Comparison of ENCODE assay signal across 1 cellular context in genomic region chr6:80163754-80164187, GRCh38.
TF ChIP-seq lines count a peak whose summit lies in the region.

No MANE protein-coding gene starts in this region.

TF ChIP-seq in H1, 55 proteins besides CTCF, POLR2A, EP300 and RAD21 (continued from another document):
- TF ChIP-seq EZH2 (IDR thresholded peaks at IDR 0.05; ENCODE audit: low read depth, low read length, severe bottlenecking) = no peak
- TF ChIP-seq PHF8 (conservative IDR thresholded peaks at IDR 0.05; ENCODE audit: low read depth, low read length) = no peak
- TF ChIP-seq ASH2L (IDR thresholded peaks at IDR 0.05; ENCODE audit: low read length) = no peak
- TF ChIP-seq CREB1 (IDR thresholded peaks at IDR 0.05) = no peak
- no peak for TF ChIP-seq EGR1 (IDR thresholded peaks at IDR 0.05; ENCODE audit: borderline replicate concordance, low read depth, low read length)
- TF ChIP-seq CHD1 (IDR thresholded peaks at IDR 0.05; ENCODE audit: low read depth, low read length) = no peak
- no peak for TF ChIP-seq RFX5 (IDR thresholded peaks at IDR 0.05; ENCODE audit: borderline replicate concordance, low read depth, low read length)
- TF ChIP-seq BCL11A (IDR thresholded peaks at IDR 0.05; ENCODE audit: low read depth in 2 of 2, low read length in 2 of 2) = no peak
- no peak for TF ChIP-seq SAP30 (IDR thresholded peaks at IDR 0.05; ENCODE audit: insufficient read depth, insufficient replicate concordance, low read length)
- no peak for TF ChIP-seq MAFK (IDR thresholded peaks at IDR 0.05; ENCODE audit: low read depth, low read length)
- no peak for TF ChIP-seq SRF (IDR thresholded peaks at IDR 0.05; ENCODE audit: low read depth, low read length)
- no peak for TF ChIP-seq POLR2AphosphoS5 (IDR thresholded peaks at IDR 0.05; ENCODE audit: low read depth, low read length)
